Comparison of ENCODE assay signal across 10 cellular contexts in the genomic region with DNA sequence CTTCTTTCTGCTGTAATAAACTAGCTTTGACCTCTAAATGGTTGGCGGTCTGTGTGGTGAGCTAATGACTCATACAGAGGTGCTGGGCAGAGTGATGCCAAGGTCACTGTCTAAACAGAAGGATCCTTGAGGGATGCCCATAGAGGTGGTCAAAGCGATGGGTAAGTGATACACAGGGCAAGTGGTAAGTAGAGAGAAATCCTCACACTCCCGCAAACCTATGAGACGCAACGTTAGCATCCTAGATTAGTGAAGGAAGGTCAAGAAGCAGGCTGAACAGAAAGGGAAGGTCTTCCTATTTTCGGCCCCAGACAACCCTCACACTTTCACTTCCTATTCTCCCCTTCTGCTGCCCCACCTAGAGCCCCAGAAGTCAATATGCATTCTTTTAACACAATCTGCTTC.
DNase-seq lines count a peak whose midpoint lies in the region; ATAC-seq and TF ChIP-seq lines count a peak whose summit lies in the region.
"Had no signal": no experiment of that assay in that cellular context is flagged by ENCODE, and none has a peak within 500 bp of the region (broad histone marks: within the 10 kb centered on the region; RNA-seq: fewer than 3 reads in every experiment).

No MANE protein-coding gene starts in this region.

- ATAC-seq in GM19455 (IDR thresholded peaks at IDR 0.05; ENCODE audit: unreplicated experiment) = peak; percentile 93
- peak; percentile 98 for ATAC-seq in HG03175 (IDR thresholded peaks at IDR 0.05; ENCODE audit: unreplicated experiment)

- no peaks in the 10 kb centered on the region for H3K36me3 ChIP-seq in HAP-1 (replicated peaks)

- H3K4me1 ChIP-seq in HAP-1 = peaks cover 15% of the 10 kb centered on the region

- peak; percentile 81 for DNase-seq in DMS79 treated with DMSO at 0.1 percent for 48 hours (lab: John Stamatoyannopoulos, UW)
- DNase-seq in HAP-1 (ENCODE audit: low spot score in 2 of 2) = no peak
- no peak for DNase-seq in HPDE6-E6E7 (ENCODE audit: extremely low spot score)
- no peak for DNase-seq in iPS-NIHi7 (ENCODE audit: extremely low spot score)
- DNase-seq in DMS114 treated with DMSO at 0.1 percent for 48 hours (lab: John Stamatoyannopoulos, UW; ENCODE audit: unreplicated experiment) = no peak
- DNase-seq: DND-41, PC-9 had no signal

- H3K4me3 ChIP-seq in HAP-1 = no peak overlapping the region
- H3K4me3 ChIP-seq: PC-9 had no signal

- no peak for TF ChIP-seq CTCF in VCaP (conservative IDR thresholded peaks at IDR 0.05)

- H3K9me3 ChIP-seq in HAP-1 = no peaks in the 10 kb centered on the region

- no peaks in the 10 kb centered on the region for H3K27me3 ChIP-seq in HAP-1 (ENCODE audit: low read depth)

- in situ Hi-C loops in HAP-1 (cut with MboI; ENCODE audit: low sequenced_read_pairs) = no loop called here

- H3K27ac ChIP-seq in VCaP = peak overlapping the region; percentile 39
- H3K27ac ChIP-seq: PC-9 had no signal
